1 cellular context compared by ENCODE assay signal in genomic region chr12:663293-663871, GRCh38.
TF ChIP-seq lines count a peak whose summit lies in the region.

NINJ2 (minus strand) TSS chr12:663445; CDS start chr12:663360, 85 bp downstream.

TF ChIP-seq in WTC11, 78 proteins besides CTCF, POLR2A, EP300 and RAD21 (continued from another document):
- no peak for TF ChIP-seq ZBTB43 (CRISPR knock-in tag; IDR thresholded peaks at IDR 0.05)
- TF ChIP-seq IRF1 (CRISPR knock-in tag; IDR thresholded peaks at IDR 0.05), result no peak
- no peak for TF ChIP-seq PREB (CRISPR knock-in tag; IDR thresholded peaks at IDR 0.05; ENCODE audit: borderline replicate concordance)
- TF ChIP-seq SMAD3 (CRISPR knock-in tag; IDR thresholded peaks at IDR 0.05; ENCODE audit: borderline replicate concordance), result no peak
- no peak for TF ChIP-seq OVOL2 (CRISPR knock-in tag; IDR thresholded peaks at IDR 0.05; ENCODE audit: borderline replicate concordance)
- no peak for TF ChIP-seq ZNF219 (CRISPR knock-in tag; IDR thresholded peaks at IDR 0.05; ENCODE audit: borderline replicate concordance)
- TF ChIP-seq RELA (CRISPR knock-in tag; IDR thresholded peaks at IDR 0.05; ENCODE audit: borderline replicate concordance), result no peak
- no peak for TF ChIP-seq CREB1 (CRISPR knock-in tag; IDR thresholded peaks at IDR 0.05)
